ENCODE assay signal across 30 cellular contexts in the genomic region with DNA sequence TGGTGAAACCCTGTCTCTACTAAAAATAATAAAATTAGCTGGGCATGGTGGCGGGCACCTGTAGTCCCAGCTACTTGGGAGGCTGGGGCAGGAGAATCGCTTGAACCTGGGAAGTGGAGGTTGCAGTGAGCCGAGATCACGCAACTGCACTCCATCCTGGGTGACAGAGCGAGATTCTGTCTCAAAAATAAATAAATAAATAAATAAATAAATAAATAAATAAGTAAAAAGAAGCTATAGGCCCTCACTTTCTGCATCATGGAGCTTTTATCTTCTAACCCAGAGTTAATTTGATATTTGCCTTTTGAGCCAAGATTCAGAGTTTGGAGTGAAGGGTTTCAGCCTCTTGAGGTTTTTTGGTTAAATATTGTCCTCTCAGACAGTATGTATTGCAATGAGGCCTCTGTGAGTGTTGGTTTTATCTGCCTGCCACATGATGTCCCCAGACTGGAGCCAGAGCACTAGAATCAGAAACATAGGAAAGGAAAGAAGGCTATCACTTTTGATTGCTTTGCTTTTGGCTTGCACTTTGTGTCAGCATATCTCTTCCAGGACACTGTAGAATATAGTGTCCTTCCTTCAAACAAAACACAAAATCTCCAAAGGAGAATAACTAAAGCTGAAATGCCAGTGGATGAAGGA.
"Had no signal": no experiment of that assay in that cellular context is flagged by ENCODE, and none has a peak within 500 bp of the region (broad histone marks: within the 10 kb centered on the region; RNA-seq: fewer than 3 reads in every experiment).

No MANE protein-coding gene starts in this region.

- H3K4me3 ChIP-seq: ascending aorta, cardiac muscle cell had no signal

- H3K27ac ChIP-seq: ascending aorta, cardiac muscle cell, VCaP had no signal

- H3K36me3 ChIP-seq: cardiac muscle cell had no signal

- ATAC-seq: activated CD8-positive, alpha-beta T cell treated with anti-CD3 and anti-CD28 coated beads for 36 hours; activated naive CD8-positive, alpha-beta T cell treated with anti-CD3 and anti-CD28 coated beads, Interleukin-2, amount 50 U/mL, for 24 hours; activated T-cell treated with anti-CD3 and anti-CD28 coated beads, Interleukin-2, amount 50 U/mL, for 4 hours; activated T-cell treated with anti-CD3 and anti-CD28 coated beads, Interleukin-2, amount 50 U/mL, for 72 hours; activated T-helper 17 cell treated with anti-CD3 and anti-CD28 coated beads, Interleukin-2, amount 50 U/mL, for 72 hours had no signal

- DNase-seq: activated B cell treated with CpG ODN at 0.5 μM for 24 hours; activated CD4-positive, alpha-beta memory T cell treated with anti-CD3 and anti-CD28 coated beads for 36 hours; activated CD4-positive, alpha-beta T cell treated with anti-CD3 and anti-CD28 coated beads for 4 hours; activated CD4-positive, alpha-beta T cell treated with anti-CD3 and anti-CD28 coated beads, Interleukin-2, amount 10 ng/mL, durations not matched to agents 24 days and 14 days; activated CD4-positive, alpha-beta T cell treated with anti-CD3 and anti-CD28 coated beads, Interleukin-2, amount 50 U/mL, for 1 hour; activated CD4-positive, alpha-beta T cell treated with anti-CD3 and anti-CD28 coated beads, Interleukin-2, amount 50 U/mL, for 4 hours; activated CD4-positive, CD25-positive, alpha-beta regulatory T cell treated with anti-CD3 and anti-CD28 coated beads, Interleukin-2, amount 50 U/mL, for 72 hours; activated CD8-positive, alpha-beta memory T cell treated with anti-CD3 and anti-CD28 coated beads, Interleukin-2, amount 50 U/mL, for 4 hours; activated CD8-positive, alpha-beta T cell treated with anti-CD3 and anti-CD28 coated beads for 36 hours; activated effector memory CD4-positive, alpha-beta T cell treated with anti-CD3 and anti-CD28 coated beads, Interleukin-2, amount 50 U/mL, for 16 hours; activated gamma-delta T cell treated with Interleukin-2 at 50 U/mL for 16 hours; activated naive CD4-positive, alpha-beta T cell; activated naive CD4-positive, alpha-beta T cell treated with anti-CD3 and anti-CD28 coated beads for 36 hours; activated naive CD4-positive, alpha-beta T cell treated with anti-CD3 and anti-CD28 coated beads, Interleukin-2, amount 50 U/mL, for 16 hours; activated naive CD8-positive, alpha-beta T cell treated with anti-CD3 and anti-CD28 coated beads, Interleukin-2, amount 10 ng/mL, durations not matched to agents 7 days and 5 days; activated naive CD8-positive, alpha-beta T cell treated with anti-CD3 and anti-CD28 coated beads, Interleukin-2, amount 50 U/mL, for 24 hours; activated T-cell treated with anti-CD3 and anti-CD28 coated beads for 4 hours; activated T-cell treated with anti-CD3 and anti-CD28 coated beads, Interleukin-2, amount 50 U/mL, for 1 hour; activated T-cell treated with anti-CD3 and anti-CD28 coated beads, Interleukin-2, amount 50 U/mL, for 4 hours; activated T-cell treated with anti-CD3 and anti-CD28 coated beads, Interleukin-2, amount 50 U/mL, for 72 hours; amygdala; anterior cingulate cortex; central memory CD4-positive, alpha-beta T cell; T-helper 1 cell; T-helper 2 cell; T-helper 9 cell had no signal

- H3K9me3 ChIP-seq: ascending aorta had no signal
